23 cellular contexts compared by ENCODE assay signal in the genomic region with DNA sequence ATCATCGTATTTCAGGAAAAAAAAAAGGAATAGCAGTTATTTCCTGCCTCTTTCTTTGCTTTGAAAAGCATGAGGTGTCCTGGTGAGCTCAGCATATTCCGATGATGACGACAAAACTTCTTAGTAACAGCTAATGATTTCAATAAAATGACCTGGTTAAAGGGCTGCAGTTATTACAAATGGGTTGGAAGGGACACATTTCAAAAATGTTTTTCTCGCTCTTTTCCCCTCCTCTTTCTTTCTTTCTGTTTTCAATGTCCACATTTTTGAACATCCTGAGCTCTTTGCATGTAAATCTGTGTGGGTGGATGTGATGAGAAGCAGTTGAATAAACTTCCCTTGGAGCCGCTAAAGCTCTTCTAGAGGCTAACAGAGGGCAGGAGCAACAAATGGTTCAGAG.
DNase-seq lines count a peak whose midpoint lies in the region; ATAC-seq and TF ChIP-seq lines count a peak whose summit lies in the region.
"Had no signal": no experiment of that assay in that cellular context is flagged by ENCODE, and none has a peak within 500 bp of the region (broad histone marks: within the 10 kb centered on the region; RNA-seq: fewer than 3 reads in every experiment).

No MANE protein-coding gene starts in this region.

- H3K9me3 ChIP-seq in HUES64 (ENCODE audit: insufficient read depth, low read depth, low read length) (no peaks in the 10 kb centered on the region), BE2C (no peaks in the 10 kb centered on the region)
- H3K9me3 ChIP-seq: adrenal gland, sigmoid colon, testis, vagina had no signal

- H3K9ac ChIP-seq in HUES64 (ENCODE audit: low read depth, low read length) = no peak overlapping the region

- H3K27me3 ChIP-seq in HUES64 (ENCODE audit: insufficient read depth, low read length) (no peaks in the 10 kb centered on the region), BE2C (no peaks in the 10 kb centered on the region)
- H3K27me3 ChIP-seq: adrenal gland, sigmoid colon, testis, vagina had no signal

- peak; percentile 60 for DNase-seq in choroid plexus epithelial cell (ENCODE audit: low read depth)
- DNase-seq in left kidney (ENCODE audit: low read depth, low spot score) = peak; percentile 25
- peak; percentile 26 for DNase-seq in smooth muscle cell of the brain vasculature (ENCODE audit: low read depth, low spot score)
- no peak for DNase-seq in NCI-H2196 (lab: John Stamatoyannopoulos, UW; ENCODE audit: unreplicated experiment)
- DNase-seq in BE2C = no peak
- DNase-seq: activated CD4-positive, alpha-beta memory T cell treated with anti-CD3 and anti-CD28 coated beads, Interleukin-2, amount 10 ng/mL, durations not matched to agents 7 days and 5 days; activated CD4-positive, CD25-positive, alpha-beta regulatory T cell; activated effector memory CD4-positive, alpha-beta T cell treated with Interleukin-2 at 50 U/mL for 16 hours; adrenal gland; CD4-positive, CD25-positive, alpha-beta regulatory T cell; central memory CD4-positive, alpha-beta T cell; DMS153; HCEC 1CT; Kasumi-1; mesenchymal stem cell; naive thymus-derived CD4-positive, alpha-beta T cell; NCI-H1694; posterior cingulate gyrus; sigmoid colon; testis had no signal

- H3K36me3 ChIP-seq in HUES64 (ENCODE audit: insufficient read depth, low read length) (no peaks in the 10 kb centered on the region), BE2C (no peaks in the 10 kb centered on the region)
- H3K36me3 ChIP-seq: adrenal gland, sigmoid colon, vagina had no signal

- WGBS in HUES64 = 35% methylated on average over 4 of the region's 5 CpGs

- peaks cover 32% of the 10 kb centered on the region for H3K4me1 ChIP-seq in HUES64 (ENCODE audit: insufficient read depth, low read length)
- no peaks in the 10 kb centered on the region for H3K4me1 ChIP-seq in BE2C
- H3K4me1 ChIP-seq: adrenal gland, testis had no signal

- TF ChIP-seq CTCF in choroid plexus epithelial cell (conservative IDR thresholded peaks at IDR 0.05; ENCODE audit: low read depth, low read length) (no peak), BE2C (IDR thresholded peaks at IDR 0.05; ENCODE audit: low read depth, low read length) (no peak)

- no peak for ATAC-seq in HG03457 (IDR thresholded peaks at IDR 0.05; ENCODE audit: unreplicated experiment)
- ATAC-seq: naive thymus-derived CD4-positive, alpha-beta T cell had no signal

- H3K27ac ChIP-seq in HUES64 (ENCODE audit: low read depth, low read length) = peak overlapping the region; percentile 26; the same call in 1 of the 2 replicates
- H3K27ac ChIP-seq: adrenal gland, sigmoid colon, testis, vagina had no signal

- H3K4me3 ChIP-seq in HUES64 (ENCODE audit: low read length) (no peak overlapping the region), choroid plexus epithelial cell (ENCODE audit: low read depth, low read length) (no peak overlapping the region), BE2C (ENCODE audit: low read depth, low read length) (no peak overlapping the region)
- H3K4me3 ChIP-seq: adrenal gland, sigmoid colon, testis, vagina had no signal

Comparison
In these comparisons a context has a peak if more than half of its experiments do, and no peak if none do; other contexts are left out.
1. DNase-seq: peak in choroid plexus epithelial cell (single experiment), left kidney (single experiment) and smooth muscle cell of the brain vasculature (single experiment); none in NCI-H2196 (single experiment) and BE2C (single experiment).